Comparison of ENCODE assay signal across 21 cellular contexts in the genomic region with DNA sequence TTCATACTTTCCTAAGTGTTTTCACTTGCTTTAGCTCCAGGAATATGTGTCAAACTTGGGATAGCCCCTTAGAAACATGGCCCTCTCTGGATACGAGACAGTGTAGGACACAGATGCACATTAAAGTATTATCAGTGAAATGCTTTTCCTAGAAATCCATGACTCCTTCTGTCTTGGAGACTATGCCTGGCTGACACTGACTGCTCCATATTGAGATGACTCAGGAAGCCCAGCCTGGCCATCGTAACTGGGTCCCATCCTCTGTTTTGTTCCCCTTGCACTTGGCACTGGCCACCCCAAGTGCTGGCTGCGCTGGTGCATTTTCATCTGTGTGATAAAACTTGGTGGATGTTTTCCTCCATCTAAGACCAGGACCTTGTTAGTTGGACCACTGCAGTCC.
DNase-seq lines count a peak whose midpoint lies in the region; ATAC-seq, FAIRE-seq and TF ChIP-seq lines count a peak whose summit lies in the region.
"Had no signal": no experiment of that assay in that cellular context is flagged by ENCODE, and none has a peak within 500 bp of the region (broad histone marks: within the 10 kb centered on the region; RNA-seq: fewer than 3 reads in every experiment).

No MANE protein-coding gene starts in this region.

- no peak overlapping the region for H3K4me3 Mint-ChIP-seq in MCF 10A (ENCODE audit: unreplicated experiment)
- H3K4me3 Mint-ChIP-seq: T-helper 2 cell treated with Interferon-gamma antibody and Interleukin-4, amounts not matched to agents 5 μg/mL and 100 μg/mL, for 36 hours had no signal

- ATAC-seq in aorta (ENCODE audit: low FRiP score), result peak; percentile 27
- ATAC-seq: activated CD4-positive, CD25-positive, alpha-beta regulatory T cell treated with anti-CD3 and anti-CD28 coated beads, Interleukin-2, amount 50 U/mL, for 24 hours; stimulated activated naive CD8-positive, alpha-beta T cell treated with anti-CD3 and anti-CD28 coated beads, Interleukin-15, Interleukin-2, amounts not matched to agents 100 U/mL and 50 U/mL, for 24 hours had no signal

- no peaks in the 10 kb centered on the region for H3K36me3 Mint-ChIP-seq in MCF 10A (ENCODE audit: insufficient read depth, unreplicated experiment)

- H3K4me1 Mint-ChIP-seq in MCF 10A (ENCODE audit: insufficient read depth, unreplicated experiment), result no peaks in the 10 kb centered on the region

- no peaks in the 10 kb centered on the region for H3K9me3 Mint-ChIP-seq in MCF 10A (ENCODE audit: unreplicated experiment)
- H3K9me3 Mint-ChIP-seq: T-helper 2 cell treated with Interferon-gamma antibody and Interleukin-4, amounts not matched to agents 5 μg/mL and 100 μg/mL, for 36 hours had no signal

- DNase-seq in breast epithelium (ENCODE audit: low spot score in 2 of 2) (no peak), MCF 10A (ENCODE audit: unreplicated experiment) (no peak), fibroblast of mammary gland (ENCODE audit: low read depth) (peak; percentile 41), ovary (peak in 1 of 5 donors; percentile 40), aorta (no peak), GM12891 (ENCODE audit: insufficient read length, low spot score) (no peak), COLO829 (ENCODE audit: low spot score) (no peak)
- DNase-seq in stimulated activated CD4-positive, alpha-beta T cell treated with anti-CD3 and anti-CD28 coated beads, Interleukin-15, amount 100 ng/mL, for 24 hours, result no peak
- DNase-seq: DMS153; effector CD4-positive, alpha-beta T cell; midbrain; NCI-H146; PC-9; stimulated activated CD4-positive, alpha-beta T cell treated with anti-CD3 and anti-CD28 coated beads, Interleukin-1b, Interleukin-23, amount 100 ng/mL, for 48 hours; stimulated activated naive CD8-positive, alpha-beta T cell treated with anti-CD3 and anti-CD28 coated beads, Interleukin-15, Interleukin-2, amounts not matched to agents 100 U/mL and 50 U/mL, for 24 hours had no signal

- intact Hi-C loops in breast epithelium (cut with DNase I; ENCODE audit: low total_unique reads) (no loop called here), MCF 10A (cut with micrococcal nuclease) (no loop called here), ovary (cut with DNase I) (no loop called here), aorta (cut with DNase I) (no loop called here)

- POLR2A ChIA-PET in MCF 10A (lab: Yijun Ruan, JAX), result no interaction called here

- TF ChIP-seq POLR2A in breast epithelium (IDR thresholded peaks at IDR 0.05), result no peak
- no peak for TF ChIP-seq POLR2A in ovary (IDR thresholded peaks at IDR 0.05)
- TF ChIP-seq POLR2A in GM12891 (IDR thresholded peaks at IDR 0.05; ENCODE audit: low read depth, low read length), result no peak

- no TSS peak for BruUV-seq in MCF 10A (replicated peaks; lab: Mats Ljungman, UMichigan)

- H3K4me3 ChIP-seq in breast epithelium (no peak overlapping the region), fibroblast of mammary gland (ENCODE audit: control insufficient read depth, low read depth, low read length) (no peak overlapping the region), ovary (no peak overlapping the region), aorta (ENCODE audit: low read length in 2 of 2) (no peak overlapping the region)
- H3K4me3 ChIP-seq: PC-9, SJSA1 had no signal

- no peaks in the 10 kb centered on the region for H3K9me3 ChIP-seq in breast epithelium
- H3K9me3 ChIP-seq in ovary, result no peaks in the 10 kb centered on the region
- no peaks in the 10 kb centered on the region for H3K9me3 ChIP-seq in aorta (ENCODE audit: control insufficient read depth, low read length)
- H3K9me3 ChIP-seq: neutrophil, SJSA1 had no signal

- peaks cover 45% of the 10 kb centered on the region for H3K27me3 Mint-ChIP-seq in MCF 10A (ENCODE audit: insufficient read depth, unreplicated experiment)

- 65 to 69% (median 65%) methylated on average over 3 of the region's 3 CpGs for whole genome bisulfite sequencing in ovary, 3 donors
- 41 to 42% methylated on average over 3 of the region's 3 CpGs for WGBS in aorta, 2 donors

- H3K27ac ChIP-seq in breast epithelium (peak overlapping the region; percentile 22 to 27), ovary (peak overlapping the region; percentile 9 to 64), aorta (ENCODE audit: low read depth in 1 of 2, low read length in 2 of 2) (no peak overlapping the region)
- H3K27ac ChIP-seq: 22Rv1, C4-2B, neutrophil, PC-9, SJSA1 had no signal

- no peak for FAIRE-seq in GM12891 (lab: Jason Lieb, UNC)

- no peak overlapping the region for H3K27ac Mint-ChIP-seq in MCF 10A (ENCODE audit: low read depth, unreplicated experiment)
- H3K27ac Mint-ChIP-seq: T-helper 2 cell treated with Interferon-gamma antibody and Interleukin-4, amounts not matched to agents 5 μg/mL and 100 μg/mL, for 36 hours had no signal

- H3K4me1 ChIP-seq in breast epithelium (no peaks in the 10 kb centered on the region), ovary (ENCODE audit: insufficient read depth) (peaks cover 18% of the 10 kb centered on the region), aorta (ENCODE audit: control insufficient read depth in 1 of 2, insufficient read depth in 2 of 2, low read length in 2 of 2) (peaks cover 0 to 11% of the 10 kb centered on the region in 2 donors)
- H3K4me1 ChIP-seq: SJSA1 had no signal

- TF ChIP-seq CTCF in breast epithelium (IDR thresholded peaks at IDR 0.05) (no peak), MCF 10A (IDR thresholded peaks at IDR 0.05; ENCODE audit: unreplicated experiment) (no peak), fibroblast of mammary gland (conservative IDR thresholded peaks at IDR 0.05; ENCODE audit: control insufficient read depth, insufficient read depth, low read depth, low read length) (no peak), ovary (IDR thresholded peaks at IDR 0.05) (no peak)

- no peaks in the 10 kb centered on the region for H3K36me3 ChIP-seq in breast epithelium
- H3K36me3 ChIP-seq in ovary, result no peaks in the 10 kb centered on the region
- H3K36me3 ChIP-seq in aorta (ENCODE audit: control insufficient read depth in 1 of 2, insufficient read depth in 2 of 2, low read length in 1 of 2), result no peaks in the 10 kb centered on the region
- H3K36me3 ChIP-seq: neutrophil, SJSA1 had no signal

- CTCF ChIA-PET in MCF 10A (lab: Yijun Ruan, JAX), result interaction anchor here (0.7 kb wide), 1 partner anchor 79 kb away, joined by 3 read pairs; no protein-coding TSS in a partner anchor

- H3K27me3 ChIP-seq in breast epithelium, result no peaks in the 10 kb centered on the region
- H3K27me3 ChIP-seq in ovary, result no peaks in the 10 kb centered on the region
- H3K27me3 ChIP-seq in aorta (ENCODE audit: control insufficient read depth in 1 of 2, insufficient read depth in 2 of 2, low read length in 1 of 2), result no peaks in the 10 kb centered on the region
- H3K27me3 ChIP-seq: SJSA1 had no signal

- TF ChIP-seq EP300 in ovary (IDR thresholded peaks at IDR 0.05), result no peak

TF ChIP-seq in GM12891, 5 proteins besides CTCF, POLR2A, EP300 and RAD21:
- no peak for TF ChIP-seq SPI1 (IDR thresholded peaks at IDR 0.05; ENCODE audit: low read depth, low read length)
- TF ChIP-seq POU2F2 (IDR thresholded peaks at IDR 0.05; ENCODE audit: low read depth, low read length), result no peak
- no peak for TF ChIP-seq POLR2AphosphoS5 (IDR thresholded peaks at IDR 0.05; ENCODE audit: low read depth, low read length)
- no peak for TF ChIP-seq PAX5 (IDR thresholded peaks at IDR 0.05; ENCODE audit: insufficient read depth, low read length, severe bottlenecking)
- TF ChIP-seq TAF1 (IDR thresholded peaks at IDR 0.05; ENCODE audit: low read depth, low read length), result no peak

Comparison
In these comparisons a context has a peak if more than half of its experiments do, and no peak if none do; other contexts are left out.
1. H3K27ac ChIP-seq: peak in breast epithelium (2 of 2) and ovary (2 of 2); none in aorta (0 of 2).